8 cellular contexts compared by ENCODE assay signal in genomic region chr9:86948153-86948929, GRCh38. TPM values are rescaled to one million over a fixed set of nuclear protein-coding genes. Genes with fewer than 3 reads are reported as not detected.
DNase-seq lines count a peak whose midpoint lies in the region; ATAC-seq and TF ChIP-seq lines count a peak whose summit lies in the region.

No MANE protein-coding gene starts in this region.

- H3K27me3 ChIP-seq in prostate gland (replicated peaks; ENCODE audit: insufficient read depth) = no peaks in the 10 kb centered on the region

- peak; percentile 80 for ATAC-seq in GM21717 (IDR thresholded peaks at IDR 0.05; ENCODE audit: unreplicated experiment)
- peak; percentile 76 for ATAC-seq in left ventricle myocardium superior

- H3K27ac ChIP-seq in prostate gland = peak overlapping the region; percentile 76 to 95

- H3K9me3 ChIP-seq in prostate gland = no peaks in the 10 kb centered on the region

- peak; percentile 87 for DNase-seq in Daoy (ENCODE audit: low read depth)
- peak; percentile 72 for DNase-seq in SW480 (ENCODE audit: low spot score)
- DNase-seq in amniotic epithelial cell (ENCODE audit: low read depth) = peak; percentile 83
- DNase-seq in left ventricle myocardium superior = peak; percentile 88
- DNase-seq in prostate gland (ENCODE audit: low spot score) = peak; percentile 77
- peak; percentile 85 for DNase-seq in ureter (ENCODE audit: low spot score)

- WGBS in prostate gland = under 1% methylated on average over 34 of the region's 35 CpGs

- TF ChIP-seq POLR2A in prostate gland (IDR thresholded peaks at IDR 0.05) = no peak

- no peak for TF ChIP-seq EP300 in Ishikawa (IDR thresholded peaks at IDR 0.05; ENCODE audit: borderline replicate concordance)

- TF ChIP-seq RAD21 in Ishikawa (IDR thresholded peaks at IDR 0.05; ENCODE audit: low read depth) = peak; percentile 31; the same call in 1 of the 2 replicates

- H3K4me3 ChIP-seq in prostate gland = peak overlapping the region; percentile 71 to 80

- intact Hi-C loops in left ventricle myocardium superior (cut with micrococcal nuclease) = no loop called here
- intact Hi-C loops in prostate gland (cut with DNase I) = loop anchor here (5.0 to 10.0 kb wide), 5 partner anchors 89 to 514 kb away; no protein-coding TSS in a partner anchor

- peaks cover 5% of the 10 kb centered on the region for H3K4me1 ChIP-seq in prostate gland (replicated peaks)

- peak; percentile 68 to 86 (median 80) for TF ChIP-seq CTCF in prostate gland (IDR thresholded peaks at IDR 0.05)

- no peaks in the 10 kb centered on the region for H3K36me3 ChIP-seq in prostate gland

TF ChIP-seq in Ishikawa, 13 proteins besides CTCF, POLR2A, EP300 and RAD21:
- 0 out of 2 replicates have a peak, but pooled peaks have one; percentile 45 for TF ChIP-seq MAX (IDR thresholded peaks at IDR 0.05)
- no peak for TF ChIP-seq EGR1 (IDR thresholded peaks at IDR 0.05)
- TF ChIP-seq YY1 (IDR thresholded peaks at IDR 0.05; ENCODE audit: low read depth) = no peak
- TF ChIP-seq ZBTB7A (IDR thresholded peaks at IDR 0.05; ENCODE audit: low read depth) = no peak
TF ChIP-seq in Ishikawa: peak in this region for 1.

RNA-seq across cellular contexts. Expression of gene GAS1, which starts 1.0 kb away (rescaled TPM):
- total RNA-seq in Daoy (2014; rRNA removed; shearing (Covaris generic)) = 11.2 and 14.5 TPM in 2 replicates
- 19.7 TPM for total RNA-seq in left ventricle myocardium superior
- total RNA-seq in prostate gland = 10 to 100 TPM; 41.9 to 82.1 TPM
- 11.6 TPM for total RNA-seq in ureter

Comparison
In these comparisons a context has a peak if more than half of its experiments do, and no peak if none do; other contexts are left out.
1. Peak in every context shown above with its lines: DNase-seq, ATAC-seq, H3K4me3 ChIP-seq and H3K27ac ChIP-seq.